ENCODE assay signal across 21 cellular contexts in genomic region chr11:118721478-118722015, GRCh38. TPM values are rescaled to one million over a fixed set of nuclear protein-coding genes. Genes with fewer than 3 reads are reported as not detected.
"Had no signal": no experiment of that assay in that cellular context is flagged by ENCODE, and none has a peak within 500 bp of the region (broad histone marks: within the 10 kb centered on the region; RNA-seq: fewer than 3 reads in every experiment).

No MANE protein-coding gene starts in this region.

RNA-seq across cellular contexts. Expression of gene TREH, which starts 42.1 kb away (rescaled TPM):
- total RNA-seq: activated B cell treated with CpG ODN at 0.5 μM for 24 hours; activated CD4-positive, alpha-beta memory T cell treated with anti-CD3 and anti-CD28 coated beads for 36 hours; activated CD4-positive, alpha-beta T cell treated with anti-CD3 and anti-CD28 coated beads, Interleukin-2, amount 10 ng/mL, durations not matched to agents 24 days and 14 days; activated CD8-positive, alpha-beta memory T cell treated with anti-CD3 and anti-CD28 coated beads for 36 hours; activated CD8-positive, alpha-beta T cell treated with anti-CD3 and anti-CD28 coated beads for 36 hours; activated naive CD4-positive, alpha-beta T cell treated with anti-CD3 and anti-CD28 coated beads for 36 hours; activated naive CD4-positive, alpha-beta T cell treated with anti-CD3 and anti-CD28 coated beads, Interleukin-2, amount 50 U/mL, for 72 hours; activated naive CD8-positive, alpha-beta T cell treated with anti-CD3 and anti-CD28 coated beads for 36 hours; activated T-cell treated with anti-CD3 and anti-CD28 coated beads, Interleukin-2, amount 50 U/mL, for 4 hours; activated T-cell treated with anti-CD3 and anti-CD28 coated beads, Interleukin-2, amount 50 U/mL, for 72 hours; activated T-helper 1 cell treated with anti-CD3 and anti-CD28 coated beads, Interleukin-12 subunit alpha, Interleukin-12 subunit beta, Interleukin-2, Interleukin-4 antibody, amounts not matched to agents 30 ng/mL and 10 ng/mL and 1 ng/mL, durations not matched to agents 14 hours and 24 hours and 36 hours; activated T-helper 17 cell treated with anti-CD3 and anti-CD28 coated beads, Interleukin-2, amount 50 U/mL, for 72 hours; adrenal gland; aorta; astrocyte; breast epithelium; cardiac septum; cerebellum; T-helper 1 cell treated with Interleukin-12 subunit alpha and Interleukin-12 subunit beta and Interleukin-4 antibody, amounts not matched to agents 30 ng/mL and 1 ng/mL, for 36 hours; T-helper 17 cell; T-helper 2 cell treated with Interferon-gamma antibody and Interleukin-4, amounts not matched to agents 100 ng/mL and 5 ng/mL, for 36 hours had no signal
